ENCODE assay signal across 17 cellular contexts in the genomic region with DNA sequence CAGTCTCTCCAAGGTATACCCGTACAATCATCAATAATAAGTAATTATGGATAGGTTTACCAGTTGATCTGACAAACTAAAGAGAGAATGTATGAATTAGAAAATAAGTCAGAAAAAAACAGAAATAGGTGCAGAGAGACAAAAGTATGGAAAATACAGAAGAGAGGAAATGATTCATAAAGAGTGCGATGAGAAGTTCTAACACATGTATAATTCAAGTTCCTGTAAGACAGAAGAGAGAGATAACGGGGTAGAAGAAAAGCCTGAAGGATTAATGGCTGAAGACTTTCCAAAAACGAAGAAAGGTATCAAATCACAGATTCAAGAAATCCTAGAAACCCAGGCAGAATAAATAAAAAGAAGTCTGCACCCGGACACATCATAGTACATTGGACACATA.
"Had no signal": no experiment of that assay in that cellular context is flagged by ENCODE, and none has a peak within 500 bp of the region (broad histone marks: within the 10 kb centered on the region; RNA-seq: fewer than 3 reads in every experiment).

No MANE protein-coding gene starts in this region.

- H3K9me3 Mint-ChIP-seq: dendritic cell treated with granulocyte-macrophage colony-stimulating factor and Interleukin-4, amounts not matched to agents 40 ng/mL and 50 ng/mL, for 4 days; memory B cell had no signal

- DNase-seq: activated CD8-positive, alpha-beta memory T cell treated with anti-CD3 and anti-CD28 coated beads for 24 hours; activated CD8-positive, alpha-beta memory T cell treated with anti-CD3 and anti-CD28 coated beads, Interleukin-2, amount 50 U/mL, for 48 hours; activated effector memory CD4-positive, alpha-beta T cell treated with anti-CD3 and anti-CD28 coated beads, Interleukin-2, amount 50 U/mL, for 16 hours; adrenal gland; effector CD8-positive, alpha-beta T cell; esophagus squamous epithelium; heart right ventricle; retina; spleen; stimulated activated CD4-positive, alpha-beta T cell treated with anti-CD3 and anti-CD28 coated beads, Interleukin-4, amount 100 ng/mL, for 4 hours; T-helper 1 cell; thyroid gland; WERI-Rb-1 had no signal

- H3K4me1 Mint-ChIP-seq: memory B cell; neural crest cell; stimulated activated memory B cell treated with anti-CD40 and anti-IgM and Interleukin-4, amounts not matched to agents 10 μg/mL and 1 μg/mL and 100 μg/mL, for 72 hours had no signal

- ATAC-seq: heart right ventricle; stimulated activated memory B cell treated with anti-CD40 and anti-IgM and Interleukin-4, amounts not matched to agents 10 μg/mL and 1 μg/mL and 100 μg/mL, for 72 hours had no signal

- H3K36me3 Mint-ChIP-seq: memory B cell; stimulated activated memory B cell treated with anti-CD40 and anti-IgM and Interleukin-4, amounts not matched to agents 10 μg/mL and 1 μg/mL and 100 μg/mL, for 72 hours had no signal

- H3K27ac Mint-ChIP-seq: dendritic cell treated with granulocyte-macrophage colony-stimulating factor and Interleukin-4, amounts not matched to agents 40 ng/mL and 50 ng/mL, for 4 days; memory B cell; stimulated activated memory B cell treated with anti-CD40 and anti-IgM and Interleukin-4, amounts not matched to agents 10 μg/mL and 1 μg/mL and 100 μg/mL, for 72 hours had no signal

- H3K27me3 Mint-ChIP-seq: dendritic cell treated with granulocyte-macrophage colony-stimulating factor and Interleukin-4, amounts not matched to agents 40 ng/mL and 50 ng/mL, for 4 days; memory B cell; stimulated activated memory B cell treated with anti-CD40 and anti-IgM and Interleukin-4, amounts not matched to agents 10 μg/mL and 1 μg/mL and 100 μg/mL, for 72 hours had no signal

- H3K4me3 Mint-ChIP-seq: dendritic cell treated with granulocyte-macrophage colony-stimulating factor and Interleukin-4, amounts not matched to agents 40 ng/mL and 50 ng/mL, for 4 days; memory B cell; neural crest cell; stimulated activated memory B cell treated with anti-CD40 and anti-IgM and Interleukin-4, amounts not matched to agents 10 μg/mL and 1 μg/mL and 100 μg/mL, for 72 hours had no signal
